In genomic region chr7:139118234-139118802, GRCh38 we compare ENCODE assay signal across 8 cellular contexts. TPM values are rescaled to one million over a fixed set of nuclear protein-coding genes. Genes with fewer than 3 reads are reported as not detected.
DNase-seq lines count a peak whose midpoint lies in the region; ATAC-seq and TF ChIP-seq lines count a peak whose summit lies in the region.

No MANE protein-coding gene starts in this region.

- no peak overlapping the region for H2AK5ac ChIP-seq in H9 (ENCODE audit: insufficient read length, low read length)

- no peaks in the 10 kb centered on the region for H3K79me2 ChIP-seq in H9 (ENCODE audit: insufficient read depth, low read length)

- ATAC-seq in GM18909 (IDR thresholded peaks at IDR 0.05; ENCODE audit: poor library complexity, unreplicated experiment) (peak; percentile 74), HG03045 (IDR thresholded peaks at IDR 0.05; ENCODE audit: unreplicated experiment) (peak; percentile 73), SK-N-SH treated with all-trans-retinoic acid at 6 μM for 48 hours (peak; percentile 81)

- no peaks in the 10 kb centered on the region for H3K23me2 ChIP-seq in H9 (ENCODE audit: insufficient read length, low read depth, low read length, poor library complexity, severe bottlenecking)

- no CpG with 5 or more reads among the region's 8 CpGs for WGBS in H9 (ENCODE audit: extremely low coverage, insufficient read length, low lambda C conversion rate)

- H3K27me3 Mint-ChIP-seq in CD14-positive monocyte (ENCODE audit: low read depth in 3 of 3) (peaks cover 0 to 10% (median 3%) of the 10 kb centered on the region in 3 donors), H9 (ENCODE audit: low read depth) (no peaks in the 10 kb centered on the region; the same call in 1 of the 2 replicates)

- no peaks in the 10 kb centered on the region for H3K27me3 ChIP-seq in H9 (ENCODE audit: insufficient read depth, low read length)

- no peaks in the 10 kb centered on the region for H4K20me1 ChIP-seq in H9 (ENCODE audit: control insufficient read depth, insufficient read depth, insufficient read length)

- H3K14ac ChIP-seq in H9 (ENCODE audit: insufficient read depth, low read length): no peak overlapping the region

- H3K27ac ChIP-seq in H9 (ENCODE audit: insufficient read length, low read depth, low read length): no peak overlapping the region

- no peaks in the 10 kb centered on the region for H3K9me3 ChIP-seq in H9 (ENCODE audit: control insufficient read depth, low read depth, low read length)

- no peak overlapping the region for H2BK12ac ChIP-seq in H9 (ENCODE audit: insufficient read length, low read depth, low read length)

- DNase-seq in CD14-positive monocyte (ENCODE audit: low spot score) (no peak), fibroblast of pulmonary artery (ENCODE audit: low read depth) (peak; percentile 57), H9 (no peak), NCI-H1105 treated with DMSO at 0.1 percent for 48 hours (lab: John Stamatoyannopoulos, UW) (no peak), NCI-H82 treated with DMSO at 0.1 percent for 48 hours (lab: John Stamatoyannopoulos, UW; ENCODE audit: unreplicated experiment) (no peak)

- no peak overlapping the region for H2BK20ac ChIP-seq in H9 (ENCODE audit: low read depth, low read length, poor library complexity, severe bottlenecking)

- peaks cover 4% of the 10 kb centered on the region; the same call in 1 of the 2 replicates for H3K4me1 ChIP-seq in H9 (ENCODE audit: insufficient read depth, low read length)

- H3K4me3 Mint-ChIP-seq in CD14-positive monocyte (peak overlapping the region; percentile 63 to 94), H9 (no peak overlapping the region)

- H4K91ac ChIP-seq in H9 (ENCODE audit: insufficient read length, low read depth, low read length): no peak overlapping the region

- H4K5ac ChIP-seq in H9 (ENCODE audit: insufficient read length, low read depth, low read length): no peak overlapping the region

- no peak overlapping the region for H3K4me3 ChIP-seq in fibroblast of pulmonary artery (replicated peaks; ENCODE audit: low read depth, low read length)

- H3K4ac ChIP-seq in H9 (ENCODE audit: low read depth, low read length): no peak overlapping the region

- peaks cover 27% of the 10 kb centered on the region for H3K4me1 Mint-ChIP-seq in CD14-positive monocyte
- peaks cover 0 to 6% of the 10 kb centered on the region in 2 experiments; a peak in 1 of 4 replicates for H3K4me1 Mint-ChIP-seq in H9

- H3K27ac Mint-ChIP-seq in CD14-positive monocyte (peak overlapping the region; percentile 42 to 93 (median 89)), H9 (no peak overlapping the region)

- H3K4me2 ChIP-seq in H9 (ENCODE audit: insufficient read depth, insufficient read length, low read length): no peak overlapping the region

- no peak overlapping the region for H2BK5ac ChIP-seq in H9 (ENCODE audit: insufficient read length, low read length)

- no peak for TF ChIP-seq CTCF in CD14-positive monocyte (IDR thresholded peaks at IDR 0.05)
- no peak for TF ChIP-seq CTCF in fibroblast of pulmonary artery (IDR thresholded peaks at IDR 0.05; ENCODE audit: low read length, missing control alignments)
- TF ChIP-seq CTCF in H9 (conservative IDR thresholded peaks at IDR 0.05): no peak

- no peak overlapping the region for H4K8ac ChIP-seq in H9 (replicated peaks; ENCODE audit: insufficient read length, low read depth, low read length)

- H3K79me1 ChIP-seq in H9 (ENCODE audit: insufficient read depth, low read depth, low read length, poor library complexity, severe bottlenecking): no peaks in the 10 kb centered on the region

- intact Hi-C loops in CD14-positive monocyte (cut with micrococcal nuclease): loop anchor here in 1 of 2 donors (10.0 kb wide), 1 partner anchor 226 kb away; the partner anchor contains the start of gene FMC1

- H2BK15ac ChIP-seq in H9 (ENCODE audit: low read depth, low read length): no peak overlapping the region

- H3K56ac ChIP-seq in H9 (ENCODE audit: insufficient read length, low read depth, low read length): no peak overlapping the region

- H3K23ac ChIP-seq in H9 (ENCODE audit: insufficient read length, low read depth, low read length): no peak overlapping the region

- H3K18ac ChIP-seq in H9 (ENCODE audit: insufficient read length, low read depth, low read length): no peak overlapping the region

- H3K9me3 Mint-ChIP-seq in CD14-positive monocyte: peaks cover 0 to 1% (median 0%) of the 10 kb centered on the region in 7 donors
- H3K9me3 Mint-ChIP-seq in H9: no peaks in the 10 kb centered on the region

- H2AFZ ChIP-seq in H9 (ENCODE audit: low read length): no peak overlapping the region

- H3K9ac ChIP-seq in H9 (ENCODE audit: extremely low read depth, insufficient read length, low read length): no peak overlapping the region

- H2BK120ac ChIP-seq in H9 (ENCODE audit: low read depth, low read length, poor library complexity, severe bottlenecking): no peak overlapping the region

- H3K36me3 Mint-ChIP-seq in CD14-positive monocyte (no peaks in the 10 kb centered on the region), H9 (ENCODE audit: insufficient read depth in 1 of 3, low read depth in 3 of 3) (no peaks in the 10 kb centered on the region)

- no peak overlapping the region for H3T11ph ChIP-seq in H9 (ENCODE audit: low read length)

TF ChIP-seq in SK-N-SH treated with all-trans-retinoic acid at 6 μM for 48 hours, 23 proteins besides CTCF, POLR2A, EP300 and RAD21:
- TF ChIP-seq BACH2 (CRISPR knock-in tag; IDR thresholded peaks at IDR 0.05; ENCODE audit: borderline replicate concordance) (no peak), RARB (CRISPR knock-in tag; IDR thresholded peaks at IDR 0.05) (no peak), PPARA (CRISPR knock-in tag; IDR thresholded peaks at IDR 0.05; ENCODE audit: borderline replicate concordance) (no peak), CSRNP3 (CRISPR knock-in tag; IDR thresholded peaks at IDR 0.05) (no peak), ZFP3 (CRISPR knock-in tag; IDR thresholded peaks at IDR 0.05) (no peak)
TF ChIP-seq in SK-N-SH treated with all-trans-retinoic acid at 6 μM for 48 hours: peak in this region for 0.

RNA-seq across cellular contexts. Expression of gene ZC3HAV1, which starts 8.8 kb away (rescaled TPM):
- 10 to 100 TPM; 21.2 to 30.2 TPM for polyA plus RNA-seq in CD14-positive monocyte
- 32.2 and 32.8 TPM in 2 replicates for total RNA-seq in H9 (2021)

Comparison
In these comparisons a context has a peak if more than half of its experiments do, and no peak if none do; other contexts are left out.
1. H3K27ac Mint-ChIP-seq: peak in CD14-positive monocyte (7 of 7); none in H9 (0 of 3).
2. H3K4me3 Mint-ChIP-seq: peak in CD14-positive monocyte (2 of 2); none in H9 (0 of 2).
3. Peak in every context shown above with its lines, with median percentiles within 50 percentile points of each other: ATAC-seq.